ENCODE assay signal across 8 cellular contexts in genomic region chr19:49528211-49528771, GRCh38. TPM values are rescaled to one million over a fixed set of nuclear protein-coding genes. Genes with fewer than 3 reads are reported as not detected.
DNase-seq lines count a peak whose midpoint lies in the region; ATAC-seq and TF ChIP-seq lines count a peak whose summit lies in the region.

No MANE protein-coding gene starts in this region.

- no peak for TF ChIP-seq CTCF in chondrocyte (IDR thresholded peaks at IDR 0.05)

- peak overlapping the region; percentile 65 for H3K4me2 ChIP-seq in mesendoderm (ENCODE audit: low read length)

- H3K4me1 Mint-ChIP-seq in activated naive CD4-positive, alpha-beta T cell treated with anti-CD3 and anti-CD28 coated beads, Interleukin-2, amount 10 ng/mL, durations not matched to agents 7 days and 5 days, result peaks cover 27% of the 10 kb centered on the region
- H3K4me1 Mint-ChIP-seq in chondrocyte (ENCODE audit: low read depth), result peaks cover 49% of the 10 kb centered on the region

- H3K4me1 ChIP-seq in mesendoderm (ENCODE audit: control insufficient read depth, low read depth, low read length) (no peaks in the 10 kb centered on the region), urinary bladder (ENCODE audit: insufficient read depth) (no peaks in the 10 kb centered on the region)

- H4K5ac ChIP-seq in mesendoderm (ENCODE audit: low read length), result no peak overlapping the region

- ATAC-seq in HG02571 (IDR thresholded peaks at IDR 0.05; ENCODE audit: unreplicated experiment), result no peak

- no peak overlapping the region for H2BK15ac ChIP-seq in mesendoderm (replicated peaks; ENCODE audit: low read depth)

- DNase-seq in activated naive CD4-positive, alpha-beta T cell treated with anti-CD3 and anti-CD28 coated beads, Interleukin-2, amount 10 ng/mL, durations not matched to agents 7 days and 5 days, result no peak
- DNase-seq in activated naive CD4-positive, alpha-beta T cell (lab: John Stamatoyannopoulos, UW), result no peak
- DNase-seq in chondrocyte (ENCODE audit: low spot score), result no peak
- peak; percentile 31 for DNase-seq in mesendoderm
- DNase-seq in NCI-H526 treated with DMSO at 0.1 percent for 48 hours (lab: John Stamatoyannopoulos, UW), result no peak
- DNase-seq in NAMALWA (ENCODE audit: low spot score), result no peak

- CTCF ChIA-PET in activated naive CD4-positive, alpha-beta T cell treated with anti-CD3 and anti-CD28 coated beads, Interleukin-2, amount 10 ng/mL, durations not matched to agents 7 days and 5 days (lab: Charles Lee), result interaction anchor here (1.0 to 1.2 kb wide), 2 partner anchors 18 to 41 kb away, joined by 3 to 5 read pairs; no protein-coding TSS in a partner anchor

- H3K36me3 ChIP-seq in mesendoderm (ENCODE audit: control insufficient read depth, insufficient read depth, low read length), result no peaks in the 10 kb centered on the region
- no peaks in the 10 kb centered on the region for H3K36me3 ChIP-seq in urinary bladder (ENCODE audit: insufficient read depth)

- peak overlapping the region; percentile 68 for H3K56ac ChIP-seq in mesendoderm (ENCODE audit: low read length)

- no CpG with 5 or more reads among the region's 25 CpGs for WGBS in mesendoderm (ENCODE audit: extremely low coverage, insufficient coverage, low lambda C conversion rate)
- 34% methylated on average over 25 of the region's 25 CpGs for WGBS in urinary bladder

- no peaks in the 10 kb centered on the region for H3K36me3 Mint-ChIP-seq in activated naive CD4-positive, alpha-beta T cell treated with anti-CD3 and anti-CD28 coated beads, Interleukin-2, amount 10 ng/mL, durations not matched to agents 7 days and 5 days
- peaks cover 33% of the 10 kb centered on the region for H3K36me3 Mint-ChIP-seq in chondrocyte (ENCODE audit: low read depth)

- peak overlapping the region; percentile 28 for H3K27ac Mint-ChIP-seq in activated naive CD4-positive, alpha-beta T cell treated with anti-CD3 and anti-CD28 coated beads, Interleukin-2, amount 10 ng/mL, durations not matched to agents 7 days and 5 days
- H3K27ac Mint-ChIP-seq in chondrocyte (ENCODE audit: unreplicated experiment), result peak overlapping the region; percentile 100

- H3K4me3 Mint-ChIP-seq in activated naive CD4-positive, alpha-beta T cell treated with anti-CD3 and anti-CD28 coated beads, Interleukin-2, amount 10 ng/mL, durations not matched to agents 7 days and 5 days, result peak overlapping the region; percentile 64
- H3K4me3 Mint-ChIP-seq in chondrocyte (ENCODE audit: unreplicated experiment), result peak overlapping the region; percentile 93

- H4K8ac ChIP-seq in mesendoderm (ENCODE audit: low read depth, low read length), result no peak overlapping the region

- H3K27me3 Mint-ChIP-seq in activated naive CD4-positive, alpha-beta T cell treated with anti-CD3 and anti-CD28 coated beads, Interleukin-2, amount 10 ng/mL, durations not matched to agents 7 days and 5 days, result peaks cover 53% of the 10 kb centered on the region
- no peaks in the 10 kb centered on the region for H3K27me3 Mint-ChIP-seq in chondrocyte (ENCODE audit: low read depth)

- no peaks in the 10 kb centered on the region for H3K27me3 ChIP-seq in mesendoderm (ENCODE audit: insufficient read depth, low read length, poor library complexity)

- H3K79me2 ChIP-seq in mesendoderm (ENCODE audit: control insufficient read depth, insufficient read depth, low read length), result no peaks in the 10 kb centered on the region

- H2BK120ac ChIP-seq in mesendoderm (ENCODE audit: low read depth, low read length), result no peak overlapping the region

- H3K4me3 ChIP-seq in mesendoderm (ENCODE audit: low read length), result peak overlapping the region; percentile 2
- H3K4me3 ChIP-seq in urinary bladder (ENCODE audit: low read depth, low read length), result peak overlapping the region; percentile 36

- no peak overlapping the region for H3K4ac ChIP-seq in mesendoderm (ENCODE audit: low read depth, low read length)

- no peaks in the 10 kb centered on the region for H3K9me3 Mint-ChIP-seq in activated naive CD4-positive, alpha-beta T cell treated with anti-CD3 and anti-CD28 coated beads, Interleukin-2, amount 10 ng/mL, durations not matched to agents 7 days and 5 days
- peaks cover 2% of the 10 kb centered on the region for H3K9me3 Mint-ChIP-seq in chondrocyte (ENCODE audit: low read depth)

- no peak overlapping the region for H3K23ac ChIP-seq in mesendoderm (ENCODE audit: low read length)

- H2BK5ac ChIP-seq in mesendoderm (ENCODE audit: low read length), result no peak overlapping the region

- H3K79me1 ChIP-seq in mesendoderm (ENCODE audit: low read length), result no peaks in the 10 kb centered on the region

- no peak overlapping the region for H3K18ac ChIP-seq in mesendoderm (ENCODE audit: low read length)

- H3K9ac ChIP-seq in mesendoderm (ENCODE audit: low read length), result peak overlapping the region; percentile 52

- H3K27ac ChIP-seq in mesendoderm (ENCODE audit: low read depth, low read length) (no peak overlapping the region), urinary bladder (ENCODE audit: low read depth) (no peak overlapping the region)

- H2AK5ac ChIP-seq in mesendoderm (ENCODE audit: low read length), result no peak overlapping the region

RNA-seq across cellular contexts. Expression of gene RCN3, which starts 0.5 kb away (rescaled TPM):
- total RNA-seq in chondrocyte (233 to 326 TPM (median 298 TPM) in 3 replicates), urinary bladder (50.2 TPM)
- polyA plus RNA-seq in mesendoderm (2013, experiment 1 of 2), result 7.1 TPM
- polyA plus RNA-seq in mesendoderm (2013, experiment 2 of 2), result 8.6 TPM
- 31.2 TPM for polyA plus RNA-seq in urinary bladder

RNA-seq across cellular contexts. Expression of gene FCGRT, which starts 15.8 kb away (rescaled TPM):
- total RNA-seq in chondrocyte, result 103 to 112 TPM (median 103 TPM) in 3 replicates
- 18.9 TPM for polyA plus RNA-seq in mesendoderm (2013, experiment 1 of 2)
- polyA plus RNA-seq in mesendoderm (2013, experiment 2 of 2), result 16.9 TPM
- 118 TPM for total RNA-seq in urinary bladder
- polyA plus RNA-seq in urinary bladder, result 200 TPM

RNA-seq across cellular contexts. Expression of gene RPS11, which starts 32.1 kb away (rescaled TPM):
- total RNA-seq in chondrocyte, result 1,193 to 1,478 TPM (median 1,199 TPM) in 3 replicates
- 3,620 TPM for polyA plus RNA-seq in mesendoderm (2013, experiment 1 of 2)
- polyA plus RNA-seq in mesendoderm (2013, experiment 2 of 2), result 3,679 TPM
- 1,853 TPM for total RNA-seq in urinary bladder
- 3,946 TPM for polyA plus RNA-seq in urinary bladder

RNA-seq across cellular contexts. Expression of gene RPL13A, which starts 40.9 kb away (rescaled TPM):
- total RNA-seq in chondrocyte, result 1,566 to 1,771 TPM (median 1,602 TPM) in 3 replicates
- 5,150 TPM for polyA plus RNA-seq in mesendoderm (2013, experiment 1 of 2)
- 5,166 TPM for polyA plus RNA-seq in mesendoderm (2013, experiment 2 of 2)
- 2,198 TPM for total RNA-seq in urinary bladder
- polyA plus RNA-seq in urinary bladder, result 3,726 TPM

RNA-seq across cellular contexts. Expression of gene NOSIP, which starts 52.1 kb away (rescaled TPM):
- 41.0 to 47.0 TPM (median 46.5 TPM) in 3 replicates for total RNA-seq in chondrocyte
- 54.8 TPM for polyA plus RNA-seq in mesendoderm (2013, experiment 1 of 2)
- polyA plus RNA-seq in mesendoderm (2013, experiment 2 of 2), result 56.3 TPM
- total RNA-seq in urinary bladder, result 33.0 TPM
- polyA plus RNA-seq in urinary bladder, result 67.2 TPM
